In genomic region chr21:43764576-43765495, GRCh38 we compare ENCODE assay signal across 1 cellular context.
TF ChIP-seq lines count a peak whose summit lies in the region.

No MANE protein-coding gene starts in this region.

TF ChIP-seq in IMR-90, 13 proteins besides CTCF, POLR2A, EP300 and RAD21:
- TF ChIP-seq MAZ (IDR thresholded peaks at IDR 0.05; ENCODE audit: borderline replicate concordance, low read depth, low read length) (no peak), RCOR1 (IDR thresholded peaks at IDR 0.05; ENCODE audit: insufficient replicate concordance, low read length) (no peak), RFX5 (IDR thresholded peaks at IDR 0.05; ENCODE audit: low read depth, low read length) (no peak), MXI1 (IDR thresholded peaks at IDR 0.05; ENCODE audit: borderline replicate concordance, low read depth, low read length) (no peak), CEBPB (IDR thresholded peaks at IDR 0.05; ENCODE audit: low read depth, low read length) (no peak), FOS (IDR thresholded peaks at IDR 0.05; ENCODE audit: low read depth, low read length) (no peak), NFE2L2 (IDR thresholded peaks at IDR 0.05; ENCODE audit: low read depth, low read length) (no peak), MAFK (IDR thresholded peaks at IDR 0.05; ENCODE audit: low read depth, low read length) (no peak), CHD1 (IDR thresholded peaks at IDR 0.05; ENCODE audit: low read depth, low read length) (no peak), BHLHE40 (IDR thresholded peaks at IDR 0.05; ENCODE audit: low read depth, low read length) (no peak), SMC3 (IDR thresholded peaks at IDR 0.05; ENCODE audit: low read depth, low read length) (no peak), USF2 (IDR thresholded peaks at IDR 0.05; ENCODE audit: low read depth, low read length) (no peak)
